Comparison of ENCODE assay signal across 19 cellular contexts in the genomic region with DNA sequence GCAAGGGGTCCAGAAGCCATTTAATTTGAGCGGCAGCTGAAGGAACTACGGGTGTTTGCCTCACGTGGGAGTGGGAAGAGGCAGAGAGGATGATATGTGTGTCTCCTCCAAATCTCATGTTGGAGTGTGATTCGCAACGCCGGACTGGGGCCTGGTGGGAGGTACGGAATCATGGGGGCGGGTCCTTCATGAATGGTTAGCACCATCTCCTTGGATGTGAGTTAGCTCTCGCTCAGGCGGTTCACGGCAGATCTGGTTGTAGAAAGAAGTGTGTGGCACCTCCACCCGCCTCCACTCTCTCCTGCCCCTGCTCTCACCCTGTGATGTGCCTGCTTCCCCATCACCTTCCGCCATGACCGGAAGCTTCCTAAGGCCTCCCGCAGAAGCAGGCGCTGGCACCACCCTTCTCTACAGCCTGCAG. TPM values are rescaled to one million over a fixed set of nuclear protein-coding genes. Genes with fewer than 3 reads are reported as not detected.
DNase-seq lines count a peak whose midpoint lies in the region; ATAC-seq and TF ChIP-seq lines count a peak whose summit lies in the region.
"Had no signal": no experiment of that assay in that cellular context is flagged by ENCODE, and none has a peak within 500 bp of the region (broad histone marks: within the 10 kb centered on the region; RNA-seq: fewer than 3 reads in every experiment).

No MANE protein-coding gene starts in this region.

- 98% methylated on average over 8 of the region's 16 CpGs for WGBS in suprapubic skin

- no peak for TF ChIP-seq EP300 in suprapubic skin (IDR thresholded peaks at IDR 0.05)

- no peaks in the 10 kb centered on the region for H3K36me3 ChIP-seq in WERI-Rb-1
- peaks cover 0 to 4% of the 10 kb centered on the region in 2 donors for H3K36me3 ChIP-seq in left lung
- H3K36me3 ChIP-seq in suprapubic skin = no peaks in the 10 kb centered on the region

- no peaks in the 10 kb centered on the region for H3K27me3 ChIP-seq in WERI-Rb-1 (ENCODE audit: insufficient read depth, low read depth, severe bottlenecking)
- no peaks in the 10 kb centered on the region for H3K27me3 ChIP-seq in left lung
- no peaks in the 10 kb centered on the region for H3K27me3 ChIP-seq in suprapubic skin
- H3K27me3 ChIP-seq: BLaER1 had no signal

- TF ChIP-seq CTCF in WERI-Rb-1 (IDR thresholded peaks at IDR 0.05; ENCODE audit: low read depth, low read length) (no peak), coronary artery (IDR thresholded peaks at IDR 0.05) (no peak), left lung (IDR thresholded peaks at IDR 0.05) (no peak), suprapubic skin (IDR thresholded peaks at IDR 0.05) (no peak)

- H3K4me3 ChIP-seq in WERI-Rb-1 (ENCODE audit: low read depth, low read length) (no peak overlapping the region), coronary artery (no peak overlapping the region), left lung (no peak overlapping the region), suprapubic skin (no peak overlapping the region)
- H3K4me3 ChIP-seq: BLaER1 had no signal

- H3K9me3 ChIP-seq in WERI-Rb-1 (ENCODE audit: severe bottlenecking) (no peaks in the 10 kb centered on the region), left lung (no peaks in the 10 kb centered on the region), suprapubic skin (no peaks in the 10 kb centered on the region)

- no peak for ATAC-seq in left lung
- no peak for ATAC-seq in esophagus mucosa
- ATAC-seq in HG03108 (IDR thresholded peaks at IDR 0.05; ENCODE audit: unreplicated experiment) = no peak
- ATAC-seq: CD8-positive, alpha-beta T cell; Right ventricle myocardium inferior had no signal

- no peak for TF ChIP-seq POLR2A in suprapubic skin (IDR thresholded peaks at IDR 0.05)

- H3K27ac ChIP-seq in WERI-Rb-1 = peak overlapping the region; percentile 89
- no peak overlapping the region for H3K27ac ChIP-seq in coronary artery
- no peak overlapping the region for H3K27ac ChIP-seq in left lung
- H3K27ac ChIP-seq in suprapubic skin = no peak overlapping the region
- H3K27ac ChIP-seq: BLaER1 had no signal

- no peaks in the 10 kb centered on the region for H3K4me1 ChIP-seq in left lung
- H3K4me1 ChIP-seq in suprapubic skin = peaks cover 8% of the 10 kb centered on the region

- intact Hi-C loops in left lung (cut with DNase I) = no loop called here

- DNase-seq in WERI-Rb-1 (no peak), coronary artery (ENCODE audit: low spot score) (peak; percentile 41), left lung (peak; percentile 16 to 47), suprapubic skin (ENCODE audit: low spot score in 2 of 2) (peak; percentile 34 to 63), superior temporal gyrus (ENCODE audit: extremely low spot score) (no peak)
- DNase-seq in stimulated activated CD4-positive, alpha-beta T cell treated with anti-CD3 and anti-CD28 coated beads, Interleukin-12 subunit alpha, Interleukin-12 subunit beta, amount 100 ng/mL, for 4 hours = no peak
- DNase-seq: Calu3, H9, KG1, NCI-H1417, NCI-H187, NCI-H2227 treated with DMSO at 0.1 percent for 48 hours, NCI-H510A treated with DMSO at 0.1 percent for 48 hours, NCI-H774 had no signal

RNA-seq across cellular contexts. Expression of a gene that starts 25.4 kb away (rescaled TPM):
- total RNA-seq in left lung = 10 to 100 TPM; 11.3 to 13.5 TPM
- 10 to 100 TPM in 2 of 4 donors, 1 to 10 TPM in 2; 8.0 to 19.4 (median 13.2) TPM for total RNA-seq in suprapubic skin
- total RNA-seq in esophagus mucosa = 12.7 TPM

Comparison
In these comparisons a context has a peak if more than half of its experiments do, and no peak if none do; other contexts are left out.
1. DNase-seq: peak in coronary artery (single experiment), left lung (2 of 2) and suprapubic skin (2 of 2); none in WERI-Rb-1 (single experiment), stimulated activated CD4-positive, alpha-beta T cell treated with anti-CD3 and anti-CD28 coated beads, Interleukin-12 subunit alpha, Interleukin-12 subunit beta, amount 100 ng/mL, for 4 hours (single experiment) and superior temporal gyrus (single experiment).